8 cellular contexts compared by ENCODE assay signal in the genomic region with DNA sequence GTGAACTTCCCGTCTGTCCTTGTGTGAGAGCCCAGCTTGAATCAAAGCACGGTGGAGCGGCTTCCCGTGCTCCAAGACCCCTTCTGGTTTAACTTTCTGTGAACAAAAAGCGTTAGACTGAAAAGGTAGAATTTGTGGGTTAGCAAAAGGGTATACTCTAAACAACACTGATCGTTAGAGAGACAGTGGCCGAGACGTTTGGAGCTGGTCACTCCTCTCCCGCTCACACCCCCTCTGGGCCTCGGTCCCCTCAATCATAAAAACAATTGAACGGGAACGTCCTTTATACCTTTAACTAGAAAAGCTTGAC. TPM values are rescaled to one million over a fixed set of nuclear protein-coding genes. Genes with fewer than 3 reads are reported as not detected.
DNase-seq lines count a peak whose midpoint lies in the region; ATAC-seq and TF ChIP-seq lines count a peak whose summit lies in the region.

No MANE protein-coding gene starts in this region.

- TF ChIP-seq CTCF in PC-3 (conservative IDR thresholded peaks at IDR 0.05; ENCODE audit: low read depth, low read length) (no peak), ovary (IDR thresholded peaks at IDR 0.05) (no peak), omental fat pad (IDR thresholded peaks at IDR 0.05) (no peak)

- ATAC-seq in PC-3 (peak; percentile 6; the same call in 1 of the 2 replicates), GM18868 (IDR thresholded peaks at IDR 0.05; ENCODE audit: unreplicated experiment) (no peak), omental fat pad (ENCODE audit: low FRiP score) (no peak), HG02973 (IDR thresholded peaks at IDR 0.05; ENCODE audit: unreplicated experiment) (no peak)

- POLR2A ChIA-PET in PC-3 (lab: Charles Lee; ENCODE audit: unreplicated experiment), result no interaction called here

- H3K79me2 ChIP-seq in PC-3 (ENCODE audit: low read length), result peaks cover 18% of the 10 kb centered on the region

- H3K9me3 ChIP-seq in PC-3 (ENCODE audit: low read length) (no peaks in the 10 kb centered on the region), esophagus (ENCODE audit: control insufficient read depth in 2 of 2, insufficient read depth in 1 of 2, low read depth in 1 of 2, low read length in 1 of 2) (no peaks in the 10 kb centered on the region), ovary (no peaks in the 10 kb centered on the region)

- H3K9me2 ChIP-seq in PC-3 (replicated peaks; ENCODE audit: low read length), result no peaks in the 10 kb centered on the region

- 0% methylated on average over 12 of the region's 12 CpGs for WGBS in esophagus, 2 donors
- 0 to 1% (median 0%) methylated on average over 12 of the region's 12 CpGs for WGBS in ovary, 3 donors

- TF ChIP-seq EP300 in ovary (IDR thresholded peaks at IDR 0.05), result no peak

- H3K27ac ChIP-seq in PC-3 (ENCODE audit: low read length), result peak overlapping the region; percentile 24
- peak overlapping the region; percentile 69 to 90 for H3K27ac ChIP-seq in esophagus (ENCODE audit: low read depth in 2 of 2, low read length in 1 of 2)
- peak overlapping the region; percentile 34 to 76 for H3K27ac ChIP-seq in ovary

- H3K4me2 ChIP-seq in PC-3 (ENCODE audit: low read length), result peak overlapping the region; percentile 96

- H3K27me3 ChIP-seq in PC-3 (ENCODE audit: low read length) (no peaks in the 10 kb centered on the region), esophagus (ENCODE audit: control insufficient read depth in 1 of 2, insufficient read depth in 2 of 2, low read length in 2 of 2) (no peaks in the 10 kb centered on the region), ovary (no peaks in the 10 kb centered on the region)

- H2AFZ ChIP-seq in PC-3 (ENCODE audit: low read length), result peak overlapping the region; percentile 92

- H3K9ac ChIP-seq in PC-3 (ENCODE audit: low read length), result peak overlapping the region; percentile 95

- no peaks in the 10 kb centered on the region for H3F3A ChIP-seq in PC-3 (ENCODE audit: low read length, unreplicated experiment)

- H4K20me1 ChIP-seq in PC-3 (ENCODE audit: low read length), result no peaks in the 10 kb centered on the region

- no peak for TF ChIP-seq POLR2A in ovary (IDR thresholded peaks at IDR 0.05)

- BruUV-seq in PC-3 (replicated peaks; lab: Mats Ljungman, UMichigan), result TSS peak; percentile 61

- intact Hi-C loops in PC-3 (cut with micrococcal nuclease) (loop anchor here (5.0 kb wide), 1 partner anchor 56 kb away; no protein-coding TSS in a partner anchor), ovary (cut with DNase I) (loop anchor here in 1 of 4 donors (10.0 kb wide), 1 partner anchor 852 kb away; no protein-coding TSS in a partner anchor)

- CTCF ChIA-PET in PC-3 (lab: Charles Lee), result interaction anchor here (0.8 kb wide), 1 partner anchor 117 kb away, joined by 3 read pairs; no protein-coding TSS in a partner anchor

- DNase-seq in GM03348 (ENCODE audit: low spot score) (peak; percentile 24), PC-3 (peak; percentile 20), ovary (no peak), omental fat pad (ENCODE audit: low spot score) (no peak), NCI-H2029 treated with DMSO at 0.1 percent for 48 hours (lab: John Stamatoyannopoulos, UW) (no peak)

- H3K4me3 ChIP-seq in PC-3 (ENCODE audit: low read length) (peak overlapping the region; percentile 92), esophagus (ENCODE audit: low read depth in 1 of 2, low read length in 2 of 2) (peak overlapping the region; percentile 89 to 97), ovary (peak overlapping the region; percentile 93)

- H3K36me3 ChIP-seq in PC-3 (ENCODE audit: low read depth, low read length) (peaks cover 22% of the 10 kb centered on the region), esophagus (ENCODE audit: control insufficient read depth in 2 of 2, insufficient read depth in 2 of 2, low read length in 1 of 2) (peaks cover 2% of the 10 kb centered on the region in 2 donors), ovary (no peaks in the 10 kb centered on the region)

- H3K4me1 ChIP-seq in PC-3 (ENCODE audit: insufficient read depth, low read length) (peaks cover 11% of the 10 kb centered on the region), esophagus (ENCODE audit: control insufficient read depth in 2 of 2, insufficient read depth in 2 of 2, low read length in 1 of 2) (peaks cover 0 to 2% of the 10 kb centered on the region in 2 donors), ovary (ENCODE audit: insufficient read depth) (peaks cover 4% of the 10 kb centered on the region)

RNA-seq across cellular contexts. Expression of gene PRKRIP1, which starts 0.5 kb away (rescaled TPM):
- total RNA-seq in PC-3 (2014; rRNA removed) (28.9 and 49.4 TPM in 2 replicates), ovary (10 to 100 TPM; 17.4 to 28.8 (median 23.9) TPM), omental fat pad (10 to 100 TPM; 15.6 to 29.9 (median 20.2) TPM)
- polyA plus RNA-seq in esophagus (10 to 100 TPM; 15.9 to 21.1 TPM), ovary (10 to 100 TPM; 23.4 to 26.9 TPM)

RNA-seq across cellular contexts. Expression of gene ORAI2, which starts 36.7 kb away (rescaled TPM):
- 20.8 and 21.5 TPM in 2 replicates for total RNA-seq in PC-3 (2014; rRNA removed)
- 1 to 10 TPM in 1 of 2 donors, under 1 TPM in 1; 0.71 to 1.4 TPM for polyA plus RNA-seq in esophagus
- total RNA-seq in ovary, result 10 to 100 TPM in 6 of 7 donors, 1 to 10 TPM in 1; 6.4 to 18.9 (median 16.3) TPM
- 10 to 100 TPM in 1 of 2 donors, 1 to 10 TPM in 1; 3.2 to 10.0 TPM for polyA plus RNA-seq in ovary
- total RNA-seq in omental fat pad, result 10 to 100 TPM; 11.4 to 31.6 (median 26.6) TPM

RNA-seq across cellular contexts. Expression of gene SPDYE6, which starts 40.4 kb away (rescaled TPM):
- total RNA-seq in PC-3 (2014; rRNA removed) (not detected in 2 replicates), ovary (not detected), omental fat pad (not detected)
- polyA plus RNA-seq in esophagus (under 1 TPM in 1 of 2 donors, not detected in 1; 0.22 TPM), ovary (not detected)

Comparison
In these comparisons a context has a peak if more than half of its experiments do, and no peak if none do; other contexts are left out.
1. DNase-seq: peak in GM03348 (single experiment) and PC-3 (single experiment); none in ovary (0 of 5), omental fat pad (single experiment) and NCI-H2029 treated with DMSO at 0.1 percent for 48 hours (single experiment).
2. H3K27ac ChIP-seq: peak in every context shown above with its lines; median percentile 80 in esophagus; 55 in ovary; 24 in PC-3.
3. Peak in every context shown above with its lines, with median percentiles within 50 percentile points of each other: H3K4me3 ChIP-seq.